In genomic region chr17:50397919-50398285, GRCh38 we compare ENCODE assay signal across 1 cellular context.
TF ChIP-seq lines count a peak whose summit lies in the region.

No MANE protein-coding gene starts in this region.

TF ChIP-seq in GM23338, 12 proteins besides CTCF, POLR2A, EP300 and RAD21 (continued from another document):
- TF ChIP-seq, protein P1, sequence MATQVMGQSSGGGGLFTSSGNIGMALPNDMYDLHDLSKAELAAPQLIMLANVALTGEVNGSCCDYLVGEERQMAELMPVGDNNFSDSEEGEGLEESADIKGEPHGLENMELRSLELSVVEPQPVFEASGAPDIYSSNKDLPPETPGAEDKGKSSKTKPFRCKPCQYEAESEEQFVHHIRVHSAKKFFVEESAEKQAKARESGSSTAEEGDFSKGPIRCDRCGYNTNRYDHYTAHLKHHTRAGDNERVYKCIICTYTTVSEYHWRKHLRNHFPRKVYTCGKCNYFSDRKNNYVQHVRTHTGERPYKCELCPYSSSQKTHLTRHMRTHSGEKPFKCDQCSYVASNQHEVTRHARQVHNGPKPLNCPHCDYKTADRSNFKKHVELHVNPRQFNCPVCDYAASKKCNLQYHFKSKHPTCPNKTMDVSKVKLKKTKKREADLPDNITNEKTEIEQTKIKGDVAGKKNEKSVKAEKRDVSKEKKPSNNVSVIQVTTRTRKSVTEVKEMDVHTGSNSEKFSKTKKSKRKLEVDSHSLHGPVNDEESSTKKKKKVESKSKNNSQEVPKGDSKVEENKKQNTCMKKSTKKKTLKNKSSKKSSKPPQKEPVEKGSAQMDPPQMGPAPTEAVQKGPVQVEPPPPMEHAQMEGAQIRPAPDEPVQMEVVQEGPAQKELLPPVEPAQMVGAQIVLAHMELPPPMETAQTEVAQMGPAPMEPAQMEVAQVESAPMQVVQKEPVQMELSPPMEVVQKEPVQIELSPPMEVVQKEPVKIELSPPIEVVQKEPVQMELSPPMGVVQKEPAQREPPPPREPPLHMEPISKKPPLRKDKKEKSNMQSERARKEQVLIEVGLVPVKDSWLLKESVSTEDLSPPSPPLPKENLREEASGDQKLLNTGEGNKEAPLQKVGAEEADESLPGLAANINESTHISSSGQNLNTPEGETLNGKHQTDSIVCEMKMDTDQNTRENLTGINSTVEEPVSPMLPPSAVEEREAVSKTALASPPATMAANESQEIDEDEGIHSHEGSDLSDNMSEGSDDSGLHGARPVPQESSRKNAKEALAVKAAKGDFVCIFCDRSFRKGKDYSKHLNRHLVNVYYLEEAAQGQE (IDR thresholded peaks at IDR 0.05; ENCODE audit: unreplicated experiment), result no peak
- TF ChIP-seq EZH2 (IDR thresholded peaks at IDR 0.05; ENCODE audit: low read depth, unreplicated experiment) (no peak), POLR2AphosphoS5 (IDR thresholded peaks at IDR 0.05; ENCODE audit: low read depth) (no peak)
- TF ChIP-seq, protein P2, sequence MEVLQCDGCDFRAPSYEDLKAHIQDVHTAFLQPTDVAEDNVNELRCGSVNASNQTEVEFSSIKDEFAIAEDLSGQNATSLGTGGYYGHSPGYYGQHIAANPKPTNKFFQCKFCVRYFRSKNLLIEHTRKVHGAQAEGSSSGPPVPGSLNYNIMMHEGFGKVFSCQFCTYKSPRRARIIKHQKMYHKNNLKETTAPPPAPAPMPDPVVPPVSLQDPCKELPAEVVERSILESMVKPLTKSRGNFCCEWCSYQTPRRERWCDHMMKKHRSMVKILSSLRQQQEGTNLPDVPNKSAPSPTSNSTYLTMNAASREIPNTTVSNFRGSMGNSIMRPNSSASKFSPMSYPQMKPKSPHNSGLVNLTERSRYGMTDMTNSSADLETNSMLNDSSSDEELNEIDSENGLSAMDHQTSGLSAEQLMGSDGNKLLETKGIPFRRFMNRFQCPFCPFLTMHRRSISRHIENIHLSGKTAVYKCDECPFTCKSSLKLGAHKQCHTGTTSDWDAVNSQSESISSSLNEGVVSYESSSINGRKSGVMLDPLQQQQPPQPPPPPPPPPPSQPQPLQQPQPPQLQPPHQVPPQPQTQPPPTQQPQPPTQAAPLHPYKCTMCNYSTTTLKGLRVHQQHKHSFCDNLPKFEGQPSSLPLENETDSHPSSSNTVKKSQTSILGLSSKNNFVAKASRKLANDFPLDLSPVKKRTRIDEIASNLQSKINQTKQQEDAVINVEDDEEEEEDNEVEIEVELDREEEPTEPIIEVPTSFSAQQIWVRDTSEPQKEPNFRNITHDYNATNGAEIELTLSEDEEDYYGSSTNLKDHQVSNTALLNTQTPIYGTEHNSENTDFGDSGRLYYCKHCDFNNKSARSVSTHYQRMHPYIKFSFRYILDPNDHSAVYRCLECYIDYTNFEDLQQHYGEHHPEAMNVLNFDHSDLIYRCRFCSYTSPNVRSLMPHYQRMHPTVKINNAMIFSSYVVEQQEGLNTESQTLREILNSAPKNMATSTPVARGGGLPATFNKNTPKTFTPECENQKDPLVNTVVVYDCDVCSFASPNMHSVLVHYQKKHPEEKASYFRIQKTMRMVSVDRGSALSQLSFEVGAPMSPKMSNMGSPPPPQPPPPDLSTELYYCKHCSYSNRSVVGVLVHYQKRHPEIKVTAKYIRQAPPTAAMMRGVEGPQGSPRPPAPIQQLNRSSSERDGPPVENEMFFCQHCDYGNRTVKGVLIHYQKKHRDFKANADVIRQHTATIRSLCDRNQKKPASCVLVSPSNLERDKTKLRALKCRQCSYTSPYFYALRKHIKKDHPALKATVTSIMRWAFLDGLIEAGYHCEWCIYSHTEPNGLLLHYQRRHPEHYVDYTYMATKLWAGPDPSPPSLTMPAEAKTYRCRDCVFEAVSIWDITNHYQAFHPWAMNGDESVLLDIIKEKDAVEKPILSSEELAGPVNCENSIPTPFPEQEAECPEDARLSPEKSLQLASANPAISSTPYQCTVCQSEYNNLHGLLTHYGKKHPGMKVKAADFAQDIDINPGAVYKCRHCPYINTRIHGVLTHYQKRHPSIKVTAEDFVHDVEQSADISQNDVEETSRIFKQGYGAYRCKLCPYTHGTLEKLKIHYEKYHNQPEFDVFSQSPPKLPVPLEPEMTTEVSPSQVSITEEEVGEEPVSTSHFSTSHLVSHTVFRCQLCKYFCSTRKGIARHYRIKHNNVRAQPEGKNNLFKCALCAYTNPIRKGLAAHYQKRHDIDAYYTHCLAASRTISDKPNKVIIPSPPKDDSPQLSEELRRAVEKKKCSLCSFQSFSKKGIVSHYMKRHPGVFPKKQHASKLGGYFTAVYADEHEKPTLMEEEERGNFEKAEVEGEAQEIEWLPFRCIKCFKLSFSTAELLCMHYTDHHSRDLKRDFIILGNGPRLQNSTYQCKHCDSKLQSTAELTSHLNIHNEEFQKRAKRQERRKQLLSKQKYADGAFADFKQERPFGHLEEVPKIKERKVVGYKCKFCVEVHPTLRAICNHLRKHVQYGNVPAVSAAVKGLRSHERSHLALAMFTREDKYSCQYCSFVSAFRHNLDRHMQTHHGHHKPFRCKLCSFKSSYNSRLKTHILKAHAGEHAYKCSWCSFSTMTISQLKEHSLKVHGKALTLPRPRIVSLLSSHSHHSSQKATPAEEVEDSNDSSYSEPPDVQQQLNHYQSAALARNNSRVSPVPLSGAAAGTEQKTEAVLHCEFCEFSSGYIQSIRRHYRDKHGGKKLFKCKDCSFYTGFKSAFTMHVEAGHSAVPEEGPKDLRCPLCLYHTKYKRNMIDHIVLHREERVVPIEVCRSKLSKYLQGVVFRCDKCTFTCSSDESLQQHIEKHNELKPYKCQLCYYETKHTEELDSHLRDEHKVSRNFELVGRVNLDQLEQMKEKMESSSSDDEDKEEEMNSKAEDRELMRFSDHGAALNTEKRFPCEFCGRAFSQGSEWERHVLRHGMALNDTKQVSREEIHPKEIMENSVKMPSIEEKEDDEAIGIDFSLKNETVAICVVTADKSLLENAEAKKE (CRISPR knock-in tag; IDR thresholded peaks at IDR 0.05), result no peak
